8 cellular contexts compared by ENCODE assay signal in the genomic region with DNA sequence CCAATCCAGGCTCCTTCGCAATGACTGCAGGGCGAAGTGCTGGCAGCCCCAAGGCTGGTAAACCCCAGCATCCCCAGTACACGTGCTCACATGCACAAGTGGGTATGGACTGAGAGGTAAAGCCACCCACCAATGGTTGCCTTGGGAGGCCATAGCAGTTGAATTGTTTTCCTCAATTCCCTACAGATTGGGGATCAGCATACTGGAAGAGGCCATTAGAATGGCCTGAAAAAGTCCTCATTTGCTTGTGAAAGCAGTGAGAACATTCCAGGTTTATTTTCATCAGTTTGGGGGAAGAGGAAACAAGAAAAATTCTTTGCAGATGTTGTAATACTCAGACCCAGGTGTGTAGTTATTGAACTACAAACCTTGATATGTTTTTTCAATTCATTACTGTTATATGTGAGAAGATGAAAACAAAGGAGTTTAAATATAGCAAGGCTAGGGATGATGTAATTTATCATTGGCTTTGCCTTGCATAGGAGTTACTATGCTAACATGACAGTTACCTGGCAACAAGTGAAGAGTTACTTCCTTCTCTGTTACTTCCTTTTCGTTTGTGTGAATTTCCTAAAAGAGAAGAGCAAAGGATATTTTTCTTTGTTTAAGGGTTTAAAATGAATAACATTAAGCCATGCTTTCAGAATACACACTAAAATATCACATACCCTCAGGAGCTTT. TPM values are rescaled to one million over a fixed set of nuclear protein-coding genes. Genes with fewer than 3 reads are reported as not detected.
A peak's percentile ranks its signal among the peaks of the same experiment; 100 is the strongest.
DNase-seq lines count a peak whose midpoint lies in the region; ATAC-seq lines count a peak whose summit lies in the region.

No MANE protein-coding gene starts in this region.

- peaks cover 2% of the 10 kb centered on the region for H3K36me3 Mint-ChIP-seq in T-helper 17 cell (ENCODE audit: low read depth)

- ATAC-seq in GM18508 (IDR thresholded peaks at IDR 0.05; ENCODE audit: insufficient read depth, unreplicated experiment) (peak; percentile 34), HG03066 (IDR thresholded peaks at IDR 0.05; ENCODE audit: low read depth, unreplicated experiment) (peak; percentile 33), T-helper 17 cell (peak; percentile 79), Right ventricle myocardium superior (ENCODE audit: poor library complexity) (peak; percentile 83)
- ATAC-seq in stimulated activated naive CD8-positive, alpha-beta T cell treated with anti-CD3 and anti-CD28 coated beads, Interleukin-15, amount 100 ng/mL, for 72 hours, result peak; percentile 68

- peak overlapping the region; percentile 81 for H3K27ac Mint-ChIP-seq in T-helper 17 cell
- H3K27ac Mint-ChIP-seq in stimulated activated naive CD8-positive, alpha-beta T cell treated with anti-CD3 and anti-CD28 coated beads, Interleukin-15, amount 100 ng/mL, for 72 hours, result peak overlapping the region; percentile 95 to 99

- intact Hi-C loops in Right ventricle myocardium superior (cut with DNase I), result no loop called here

- H3K9me3 ChIP-seq in T-helper 17 cell (ENCODE audit: control insufficient read depth, low read length, poor library complexity, severe bottlenecking), result no peaks in the 10 kb centered on the region

- no peak overlapping the region for H3K4me3 Mint-ChIP-seq in T-helper 17 cell
- peak overlapping the region in 1 of 2 donors; percentile 50 for H3K4me3 Mint-ChIP-seq in stimulated activated naive CD8-positive, alpha-beta T cell treated with anti-CD3 and anti-CD28 coated beads, Interleukin-15, amount 100 ng/mL, for 72 hours

- DNase-seq in T-helper 17 cell, result no peak
- DNase-seq in Right ventricle myocardium superior, result no peak
- DNase-seq in stimulated activated naive CD8-positive, alpha-beta T cell treated with anti-CD3 and anti-CD28 coated beads, Interleukin-15, amount 100 ng/mL, for 72 hours, result no peak
- DNase-seq in retina, result no peak
- no peak for DNase-seq in NCI-H2227 treated with DMSO at 0.1 percent for 48 hours (lab: John Stamatoyannopoulos, UW)
- DNase-seq in NCI-H1048 (lab: John Stamatoyannopoulos, UW), result no peak

- no peaks in the 10 kb centered on the region for H3K27me3 Mint-ChIP-seq in T-helper 17 cell
- no peaks in the 10 kb centered on the region for H3K27me3 Mint-ChIP-seq in stimulated activated naive CD8-positive, alpha-beta T cell treated with anti-CD3 and anti-CD28 coated beads, Interleukin-15, amount 100 ng/mL, for 72 hours

- no peaks in the 10 kb centered on the region for H3K9me3 Mint-ChIP-seq in stimulated activated naive CD8-positive, alpha-beta T cell treated with anti-CD3 and anti-CD28 coated beads, Interleukin-15, amount 100 ng/mL, for 72 hours

- H3K4me1 Mint-ChIP-seq in T-helper 17 cell, result peaks cover 24% of the 10 kb centered on the region
- peaks cover 59% of the 10 kb centered on the region for H3K4me1 Mint-ChIP-seq in stimulated activated naive CD8-positive, alpha-beta T cell treated with anti-CD3 and anti-CD28 coated beads, Interleukin-15, amount 100 ng/mL, for 72 hours

RNA-seq across cellular contexts. Expression of gene MTMR12, which starts 36.4 kb away (rescaled TPM):
- total RNA-seq in T-helper 17 cell, result 10 to 100 TPM; 20.6 to 29.4 TPM
- total RNA-seq in Right ventricle myocardium superior, result 14.6 TPM

Comparison
In these comparisons a context has a peak if more than half of its experiments do, and no peak if none do; other contexts are left out.
1. ATAC-seq: peak in every context shown above with its lines; median percentile 83 in Right ventricle myocardium superior; 79 in T-helper 17 cell; 68 in stimulated activated naive CD8-positive, alpha-beta T cell treated with anti-CD3 and anti-CD28 coated beads, Interleukin-15, amount 100 ng/mL, for 72 hours; 34 in GM18508; 33 in HG03066.